11 cellular contexts compared by ENCODE assay signal in the genomic region with DNA sequence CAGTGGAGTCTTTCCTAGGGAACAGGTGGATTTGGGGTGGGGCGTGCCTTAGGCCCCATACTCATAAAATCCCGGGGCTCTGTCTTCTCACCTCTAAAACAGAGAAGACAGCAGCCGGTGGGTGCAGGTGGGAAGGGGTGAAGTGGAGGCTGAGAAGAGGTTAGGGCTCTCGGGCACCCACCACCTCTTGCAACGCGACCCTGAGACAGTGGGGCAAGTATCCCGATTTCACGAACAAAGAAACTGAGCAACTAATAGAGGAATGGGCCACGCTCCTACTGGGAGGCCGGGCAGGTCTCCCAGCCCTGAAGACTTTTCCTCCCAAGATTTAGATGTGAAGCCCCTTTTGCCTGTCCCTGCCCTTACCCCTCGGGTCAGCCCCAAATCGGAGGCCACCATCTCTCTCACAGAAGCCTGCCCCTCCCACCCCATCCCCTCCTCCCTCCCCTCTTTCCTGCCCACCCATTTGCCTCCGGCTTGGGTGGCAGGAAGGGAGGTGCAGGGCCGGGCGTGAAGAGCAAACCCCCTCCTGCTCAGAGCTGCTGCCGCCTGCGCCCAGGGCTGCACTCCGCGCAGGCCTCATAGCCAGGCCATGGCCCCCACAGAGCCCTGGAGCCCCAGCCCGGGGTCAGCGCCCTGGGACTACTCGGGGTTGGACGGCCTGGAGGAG. TPM values are rescaled to one million over a fixed set of nuclear protein-coding genes. Genes with fewer than 3 reads are reported as not detected.
A peak's percentile ranks its signal among the peaks of the same experiment; 100 is the strongest.
DNase-seq lines count a peak whose midpoint lies in the region; ATAC-seq and TF ChIP-seq lines count a peak whose summit lies in the region.
"Had no signal": no experiment of that assay in that cellular context is flagged by ENCODE, and none has a peak within 500 bp of the region (broad histone marks: within the 10 kb centered on the region; RNA-seq: fewer than 3 reads in every experiment).

A gene with protein sequence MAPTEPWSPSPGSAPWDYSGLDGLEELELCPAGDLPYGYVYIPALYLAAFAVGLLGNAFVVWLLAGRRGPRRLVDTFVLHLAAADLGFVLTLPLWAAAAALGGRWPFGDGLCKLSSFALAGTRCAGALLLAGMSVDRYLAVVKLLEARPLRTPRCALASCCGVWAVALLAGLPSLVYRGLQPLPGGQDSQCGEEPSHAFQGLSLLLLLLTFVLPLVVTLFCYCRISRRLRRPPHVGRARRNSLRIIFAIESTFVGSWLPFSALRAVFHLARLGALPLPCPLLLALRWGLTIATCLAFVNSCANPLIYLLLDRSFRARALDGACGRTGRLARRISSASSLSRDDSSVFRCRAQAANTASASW (plus strand): TSS at position 536 of the 670 bp plus-strand sequence. CDS start 57 bp downstream, at position 593.

- H3K4me1 ChIP-seq in GM23248 (ENCODE audit: insufficient read depth) (no peaks in the 10 kb centered on the region), ascending aorta (peaks cover 9 to 10% of the 10 kb centered on the region in 2 donors)

- intact Hi-C loops in ascending aorta (cut with DNase I): no loop called here

- H3K79me2 ChIP-seq in GM23248 (ENCODE audit: insufficient read depth): no peaks in the 10 kb centered on the region

- H3K27me3 Mint-ChIP-seq in stimulated activated memory B cell treated with anti-CD40 and anti-IgM and Interleukin-4, amounts not matched to agents 10 μg/mL and 1 μg/mL and 100 μg/mL, for 72 hours: peaks cover 16% of the 10 kb centered on the region

- no peaks in the 10 kb centered on the region for H3K9me3 Mint-ChIP-seq in stimulated activated memory B cell treated with anti-CD40 and anti-IgM and Interleukin-4, amounts not matched to agents 10 μg/mL and 1 μg/mL and 100 μg/mL, for 72 hours
- H3K9me3 Mint-ChIP-seq: stimulated activated naive CD8-positive, alpha-beta T cell treated with anti-CD3 and anti-CD28 coated beads, Interleukin-15, Interleukin-2, amounts not matched to agents 100 ng/mL and 50 ng/mL, for 24 hours had no signal

- no peaks in the 10 kb centered on the region for H4K20me1 ChIP-seq in GM23248 (ENCODE audit: insufficient read depth)

- peak within 1 kb of the TSS; percentile 72 for H3K4me3 Mint-ChIP-seq in stimulated activated memory B cell treated with anti-CD40 and anti-IgM and Interleukin-4, amounts not matched to agents 10 μg/mL and 1 μg/mL and 100 μg/mL, for 72 hours
- H3K4me3 Mint-ChIP-seq: stimulated activated naive CD8-positive, alpha-beta T cell treated with anti-CD3 and anti-CD28 coated beads, Interleukin-15, Interleukin-2, amounts not matched to agents 100 ng/mL and 50 ng/mL, for 24 hours had no signal

- no peaks in the 10 kb centered on the region for H3K9me3 ChIP-seq in GM23248 (ENCODE audit: low read depth)
- H3K9me3 ChIP-seq in ascending aorta: no peaks in the 10 kb centered on the region

- peak within 1 kb of the TSS; percentile 45 for H3K4me3 ChIP-seq in GM23248
- peak within 1 kb of the TSS; percentile 46 to 53 for H3K4me3 ChIP-seq in ascending aorta
- H3K4me3 ChIP-seq in kidney epithelial cell (ENCODE audit: low read depth, low read length): peak within 1 kb of the TSS; percentile 6

- DNase-seq in GM23248 (no peak), ascending aorta (ENCODE audit: low spot score in 2 of 2) (peak in 1 of 2 donors; percentile 48), kidney epithelial cell (ENCODE audit: low read depth) (no peak), DMS79 treated with DMSO at 0.1 percent for 48 hours (lab: John Stamatoyannopoulos, UW) (no peak), C1 segment of cervical spinal cord (lab: John Stamatoyannopoulos, UW) (no peak), COLO829 (ENCODE audit: low spot score) (no peak)

- H3K27ac ChIP-seq in GM23248 (no peak within 1 kb of the TSS), ascending aorta (no peak within 1 kb of the TSS)

- no peak within 1 kb of the TSS for H3K9ac ChIP-seq in GM23248

- H3K27me3 ChIP-seq in GM23248 (replicated peaks; ENCODE audit: insufficient read depth): peaks cover 56% of the 10 kb centered on the region
- no peaks in the 10 kb centered on the region for H3K27me3 ChIP-seq in ascending aorta
- peaks cover 23% of the 10 kb centered on the region for H3K27me3 ChIP-seq in kidney epithelial cell (ENCODE audit: control insufficient read depth, insufficient read depth, low read length)

- H3K27ac Mint-ChIP-seq in stimulated activated memory B cell treated with anti-CD40 and anti-IgM and Interleukin-4, amounts not matched to agents 10 μg/mL and 1 μg/mL and 100 μg/mL, for 72 hours: peak within 1 kb of the TSS; percentile 78
- H3K27ac Mint-ChIP-seq: stimulated activated naive CD8-positive, alpha-beta T cell treated with anti-CD3 and anti-CD28 coated beads, Interleukin-15, Interleukin-2, amounts not matched to agents 100 ng/mL and 50 ng/mL, for 24 hours had no signal

- in situ Hi-C loops in GM23248 (cut with MboI): no loop called here

- H3K4me2 ChIP-seq in GM23248 (ENCODE audit: unreplicated experiment): peak within 1 kb of the TSS; percentile 32

- H3K36me3 Mint-ChIP-seq in stimulated activated memory B cell treated with anti-CD40 and anti-IgM and Interleukin-4, amounts not matched to agents 10 μg/mL and 1 μg/mL and 100 μg/mL, for 72 hours: no peaks in the 10 kb centered on the region

- H3K36me3 ChIP-seq in GM23248 (ENCODE audit: low read depth) (no peaks in the 10 kb centered on the region), ascending aorta (no peaks in the 10 kb centered on the region), kidney epithelial cell (ENCODE audit: control insufficient read depth, insufficient read depth, low read length) (no peaks in the 10 kb centered on the region)

- peaks cover 53% of the 10 kb centered on the region for H3K4me1 Mint-ChIP-seq in stimulated activated memory B cell treated with anti-CD40 and anti-IgM and Interleukin-4, amounts not matched to agents 10 μg/mL and 1 μg/mL and 100 μg/mL, for 72 hours

- WGBS in GM23248 (ENCODE audit: low coverage in 1 of 2, low lambda C conversion rate in 2 of 2, missing lambda C conversion rate in 2 of 2), 2 experiments: 57 to 58% methylated on average over 17 to 23 of the region's 23 CpGs

- no peaks in the 10 kb centered on the region for H3K9me2 ChIP-seq in GM23248 (ENCODE audit: insufficient read depth)

- no peak for ATAC-seq in stimulated activated memory B cell treated with anti-CD40 and anti-IgM and Interleukin-4, amounts not matched to agents 10 μg/mL and 1 μg/mL and 100 μg/mL, for 72 hours
- no peak for ATAC-seq in GM18520 (IDR thresholded peaks at IDR 0.05; ENCODE audit: unreplicated experiment)
- ATAC-seq: HepG2 had no signal

- H3F3A ChIP-seq in GM23248 (ENCODE audit: insufficient read depth): no peaks in the 10 kb centered on the region

- TF ChIP-seq CTCF in ascending aorta (IDR thresholded peaks at IDR 0.05) (no peak), kidney epithelial cell (IDR thresholded peaks at IDR 0.05; ENCODE audit: insufficient read depth, low read length, poor library complexity, severe bottlenecking) (no peak)

- H2AFZ ChIP-seq in GM23248: peak within 1 kb of the TSS; percentile 41

RNA-seq across cellular contexts. Expression of the gene that starts here (rescaled TPM):
- not detected in 2 replicates for total RNA-seq in GM23248 (2014; rRNA removed; shearing (Covaris generic))
- polyA plus RNA-seq in GM23248 (2016; fragmentation: Nextera tagmentation; extraction: Ambion mirVana): not detected in 2 replicates
- total RNA-seq in ascending aorta (not detected), kidney epithelial cell (not detected in 2 replicates)
- total RNA-seq: HepG2; T-helper 2 cell treated with Interferon-gamma antibody and Interleukin-4, amounts not matched to agents 100 ng/mL and 5 ng/mL, for 36 hours had no signal
- polyA plus RNA-seq: HepG2 had no signal
